17 cellular contexts compared by ENCODE assay signal in genomic region chr1:232686346-232686745, GRCh38. TPM values are rescaled to one million over a fixed set of nuclear protein-coding genes. Genes with fewer than 3 reads are reported as not detected.
DNase-seq lines count a peak whose midpoint lies in the region; ATAC-seq and TF ChIP-seq lines count a peak whose summit lies in the region.
"Had no signal": no experiment of that assay in that cellular context is flagged by ENCODE, and none has a peak within 500 bp of the region (broad histone marks: within the 10 kb centered on the region; RNA-seq: fewer than 3 reads in every experiment).

No MANE protein-coding gene starts in this region.

- 45 to 74% (median 62%) methylated on average over 4 of the region's 4 CpGs for WGBS in adrenal gland, 4 donors

- no peak for TF ChIP-seq POLR2A in adrenal gland (IDR thresholded peaks at IDR 0.05)

- no peak for ATAC-seq in left cardiac atrium
- ATAC-seq in Right ventricle myocardium superior (ENCODE audit: poor library complexity), result no peak
- ATAC-seq in HG03039 (IDR thresholded peaks at IDR 0.05; ENCODE audit: unreplicated experiment), result no peak
- ATAC-seq: A549, PC-3 had no signal

- H3K36me3 ChIP-seq in adrenal gland (replicated peaks in 1 of 2), result no peaks in the 10 kb centered on the region
- H3K36me3 ChIP-seq: HAP-1 had no signal

- peak overlapping the region in 1 of 5 donors; percentile 21 for H3K27ac ChIP-seq in adrenal gland
- H3K27ac ChIP-seq: A549 had no signal

- DNase-seq in left cardiac atrium, result peak; percentile 45
- DNase-seq in Right ventricle myocardium superior, result no peak
- peak in 6 of 7 donors; percentile 33 to 57 (median 52) for DNase-seq in adrenal gland
- peak; percentile 38 for DNase-seq in fibroblast of mammary gland (ENCODE audit: low read depth)
- DNase-seq in dedifferentiated amniotic fluid mesenchymal stem cell (ENCODE audit: extremely low spot score), result no peak
- DNase-seq in central memory CD4-positive, alpha-beta T cell, result no peak
- DNase-seq in T-helper 1 cell, result no peak
- DNase-seq: Kasumi-1; NCI-H1417; NCI-H187 treated with DMSO at 0.1 percent for 48 hours; NCI-H446; NK-92 treated with Interleukin-12 subunit alpha and Interleukin-12 subunit beta, amount 100 ng/mL, for 24 hours; PC-3 had no signal

- H3K4me1 ChIP-seq in adrenal gland (replicated peaks in 1 of 2), result peaks cover 0 to 9% of the 10 kb centered on the region in 2 donors
- H3K4me1 ChIP-seq: A549, HAP-1 had no signal

- intact Hi-C loops in left cardiac atrium (cut with DNase I), result no loop called here
- intact Hi-C loops in Right ventricle myocardium superior (cut with DNase I), result no loop called here
- intact Hi-C loops in adrenal gland (cut with DNase I), result no loop called here

- H3K4me3 ChIP-seq in adrenal gland (no peak overlapping the region), fibroblast of mammary gland (ENCODE audit: control insufficient read depth, low read depth, low read length) (no peak overlapping the region)
- H3K4me3 ChIP-seq: A549, HAP-1 had no signal

- TF ChIP-seq CTCF in adrenal gland (IDR thresholded peaks at IDR 0.05) (no peak), fibroblast of mammary gland (conservative IDR thresholded peaks at IDR 0.05; ENCODE audit: control insufficient read depth, insufficient read depth, low read depth, low read length) (no peak)

- no peaks in the 10 kb centered on the region for H3K27me3 ChIP-seq in adrenal gland

- H3K9me3 ChIP-seq in adrenal gland (replicated peaks in 1 of 3), result no peaks in the 10 kb centered on the region
- H3K9me3 ChIP-seq: HAP-1 had no signal

RNA-seq across cellular contexts. Expression of gene SIPA1L2, which starts 56.4 kb away (rescaled TPM):
- 10 to 100 TPM; 42.3 to 57.1 TPM for total RNA-seq in left cardiac atrium
- 120 TPM for total RNA-seq in Right ventricle myocardium superior
- total RNA-seq in adrenal gland, result 10 to 100 TPM in 5 of 8 donors, 1 to 10 TPM in 3; 8.3 to 15.9 (median 10.8) TPM
- polyA plus RNA-seq in adrenal gland, result 10 to 100 TPM in 1 of 3 donors, 1 to 10 TPM in 2; 5.5 to 11.6 (median 6.2) TPM
- polyA plus RNA-seq: IgD-negative memory B cell had no signal

Comparison
In these comparisons a context has a peak if more than half of its experiments do, and no peak if none do; other contexts are left out.
1. DNase-seq: peak in left cardiac atrium (single experiment), adrenal gland (6 of 7) and fibroblast of mammary gland (single experiment); none in Right ventricle myocardium superior (single experiment), dedifferentiated amniotic fluid mesenchymal stem cell (single experiment), central memory CD4-positive, alpha-beta T cell (single experiment) and T-helper 1 cell (0 of 5).